1 cellular context compared by ENCODE assay signal in the genomic region with DNA sequence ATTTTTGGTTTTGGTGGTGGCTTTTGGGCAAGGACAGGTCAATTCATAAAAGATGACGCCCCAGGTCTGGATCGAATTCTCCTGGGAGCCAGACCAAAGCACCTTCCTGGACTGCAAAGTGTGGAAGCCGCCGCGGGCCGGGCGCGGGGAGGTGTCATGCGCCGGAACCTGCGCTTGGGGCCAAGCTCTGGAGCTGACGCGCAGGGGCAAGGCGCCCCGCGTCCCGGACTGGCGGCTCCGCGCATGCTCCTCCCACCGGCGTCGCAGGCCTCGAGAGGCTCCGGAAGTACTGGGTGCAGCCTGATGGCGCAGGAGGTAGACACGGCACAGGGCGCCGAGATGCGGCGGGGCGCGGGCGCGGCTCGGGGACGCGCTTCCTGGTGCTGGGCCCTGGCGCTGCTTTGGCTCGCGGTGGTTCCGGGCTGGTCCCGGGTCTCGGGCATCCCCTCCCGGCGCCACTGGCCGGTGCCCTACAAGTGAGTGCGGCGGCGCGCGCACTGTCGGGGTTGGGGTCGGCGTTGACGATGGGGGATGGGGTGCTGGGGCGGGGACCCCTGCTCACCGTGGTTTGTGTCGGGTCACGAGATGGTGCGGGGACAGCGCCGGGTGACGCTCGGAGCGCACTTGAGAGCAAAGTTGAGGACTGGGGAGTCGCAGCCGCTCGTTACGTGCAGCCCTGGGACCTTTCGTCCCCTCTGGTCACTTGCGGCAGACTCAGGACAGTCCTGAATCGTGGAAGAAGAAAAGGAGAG.
A peak's percentile ranks its signal among the peaks of the same experiment; 100 is the strongest.
TF ChIP-seq lines count a peak whose summit lies in the region.

A gene (plus strand): TSS at position 286 of the 752 bp plus-strand sequence. CDS start 18 bp downstream, at position 304.

TF ChIP-seq in HepG2, 621 proteins besides CTCF, POLR2A, EP300 and RAD21 (continued from another document and continues in another):
- TF ChIP-seq, protein P1, sequence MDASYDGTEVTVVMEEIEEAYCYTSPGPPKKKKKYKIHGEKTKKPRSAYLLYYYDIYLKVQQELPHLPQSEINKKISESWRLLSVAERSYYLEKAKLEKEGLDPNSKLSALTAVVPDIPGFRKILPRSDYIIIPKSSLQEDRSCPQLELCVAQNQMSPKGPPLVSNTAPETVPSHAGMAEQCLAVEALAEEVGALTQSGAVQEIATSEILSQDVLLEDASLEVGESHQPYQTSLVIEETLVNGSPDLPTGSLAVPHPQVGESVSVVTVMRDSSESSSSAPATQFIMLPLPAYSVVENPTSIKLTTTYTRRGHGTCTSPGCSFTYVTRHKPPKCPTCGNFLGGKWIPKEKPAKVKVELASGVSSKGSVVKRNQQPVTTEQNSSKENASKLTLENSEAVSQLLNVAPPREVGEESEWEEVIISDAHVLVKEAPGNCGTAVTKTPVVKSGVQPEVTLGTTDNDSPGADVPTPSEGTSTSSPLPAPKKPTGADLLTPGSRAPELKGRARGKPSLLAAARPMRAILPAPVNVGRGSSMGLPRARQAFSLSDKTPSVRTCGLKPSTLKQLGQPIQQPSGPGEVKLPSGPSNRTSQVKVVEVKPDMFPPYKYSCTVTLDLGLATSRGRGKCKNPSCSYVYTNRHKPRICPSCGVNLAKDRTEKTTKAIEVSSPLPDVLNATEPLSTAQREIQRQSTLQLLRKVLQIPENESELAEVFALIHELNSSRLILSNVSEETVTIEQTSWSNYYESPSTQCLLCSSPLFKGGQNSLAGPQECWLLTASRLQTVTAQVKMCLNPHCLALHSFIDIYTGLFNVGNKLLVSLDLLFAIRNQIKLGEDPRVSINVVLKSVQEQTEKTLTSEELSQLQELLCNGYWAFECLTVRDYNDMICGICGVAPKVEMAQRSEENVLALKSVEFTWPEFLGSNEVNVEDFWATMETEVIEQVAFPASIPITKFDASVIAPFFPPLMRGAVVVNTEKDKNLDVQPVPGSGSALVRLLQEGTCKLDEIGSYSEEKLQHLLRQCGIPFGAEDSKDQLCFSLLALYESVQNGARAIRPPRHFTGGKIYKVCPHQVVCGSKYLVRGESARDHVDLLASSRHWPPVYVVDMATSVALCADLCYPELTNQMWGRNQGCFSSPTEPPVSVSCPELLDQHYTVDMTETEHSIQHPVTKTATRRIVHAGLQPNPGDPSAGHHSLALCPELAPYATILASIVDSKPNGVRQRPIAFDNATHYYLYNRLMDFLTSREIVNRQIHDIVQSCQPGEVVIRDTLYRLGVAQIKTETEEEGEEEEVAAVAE (CRISPR knock-in tag; IDR thresholded peaks at IDR 0.05; ENCODE audit: borderline replicate concordance): no peak
- no peak for TF ChIP-seq ATAD3A (CRISPR knock-in tag; IDR thresholded peaks at IDR 0.05)
- TF ChIP-seq, protein P2, sequence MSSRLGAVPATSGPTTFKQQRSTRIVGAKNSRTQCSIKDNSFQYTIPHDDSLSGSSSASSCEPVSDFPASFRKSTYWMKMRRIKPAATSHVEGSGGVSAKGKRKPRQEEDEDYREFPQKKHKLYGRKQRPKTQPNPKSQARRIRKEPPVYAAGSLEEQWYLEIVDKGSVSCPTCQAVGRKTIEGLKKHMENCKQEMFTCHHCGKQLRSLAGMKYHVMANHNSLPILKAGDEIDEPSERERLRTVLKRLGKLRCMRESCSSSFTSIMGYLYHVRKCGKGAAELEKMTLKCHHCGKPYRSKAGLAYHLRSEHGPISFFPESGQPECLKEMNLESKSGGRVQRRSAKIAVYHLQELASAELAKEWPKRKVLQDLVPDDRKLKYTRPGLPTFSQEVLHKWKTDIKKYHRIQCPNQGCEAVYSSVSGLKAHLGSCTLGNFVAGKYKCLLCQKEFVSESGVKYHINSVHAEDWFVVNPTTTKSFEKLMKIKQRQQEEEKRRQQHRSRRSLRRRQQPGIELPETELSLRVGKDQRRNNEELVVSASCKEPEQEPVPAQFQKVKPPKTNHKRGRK (CRISPR knock-in tag; IDR thresholded peaks at IDR 0.05): no peak
- TF ChIP-seq ZNF570 (CRISPR knock-in tag; IDR thresholded peaks at IDR 0.05; ENCODE audit: borderline replicate concordance): no peak
- 0 out of 2 replicates have a peak, but pooled peaks have one; percentile 58 for TF ChIP-seq SATB2 (CRISPR knock-in tag; IDR thresholded peaks at IDR 0.05)
- TF ChIP-seq, protein P3, sequence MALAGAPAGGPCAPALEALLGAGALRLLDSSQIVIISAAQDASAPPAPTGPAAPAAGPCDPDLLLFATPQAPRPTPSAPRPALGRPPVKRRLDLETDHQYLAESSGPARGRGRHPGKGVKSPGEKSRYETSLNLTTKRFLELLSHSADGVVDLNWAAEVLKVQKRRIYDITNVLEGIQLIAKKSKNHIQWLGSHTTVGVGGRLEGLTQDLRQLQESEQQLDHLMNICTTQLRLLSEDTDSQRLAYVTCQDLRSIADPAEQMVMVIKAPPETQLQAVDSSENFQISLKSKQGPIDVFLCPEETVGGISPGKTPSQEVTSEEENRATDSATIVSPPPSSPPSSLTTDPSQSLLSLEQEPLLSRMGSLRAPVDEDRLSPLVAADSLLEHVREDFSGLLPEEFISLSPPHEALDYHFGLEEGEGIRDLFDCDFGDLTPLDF (CRISPR knock-in tag; IDR thresholded peaks at IDR 0.05): peak; percentile 90
- no peak for TF ChIP-seq MIER2 (CRISPR knock-in tag; IDR thresholded peaks at IDR 0.05)
- peak; percentile 65; the same call in 1 of the 2 replicates for TF ChIP-seq ZNF20 (CRISPR knock-in tag; IDR thresholded peaks at IDR 0.05)
- 0 out of 2 replicates have a peak, but pooled peaks have one; percentile 27 for TF ChIP-seq ZNF569 (CRISPR knock-in tag; IDR thresholded peaks at IDR 0.05; ENCODE audit: borderline replicate concordance)
- TF ChIP-seq ZSCAN22 (CRISPR knock-in tag; IDR thresholded peaks at IDR 0.05): peak; percentile 68; the same call in 1 of the 2 replicates
- no peak for TF ChIP-seq ZNF24 (IDR thresholded peaks at IDR 0.05)
- no peak for TF ChIP-seq PAF1 (CRISPR knock-in tag; IDR thresholded peaks at IDR 0.05)
- TF ChIP-seq MAFK (conservative IDR thresholded peaks at IDR 0.05 in 1 of 2, IDR thresholded peaks at IDR 0.05 in 1 of 2; ENCODE audit: low read length in 2 of 2): no peak
- no peak; the same call in 1 of the 2 replicates for TF ChIP-seq ZNF737 (CRISPR knock-in tag; IDR thresholded peaks at IDR 0.05; ENCODE audit: borderline replicate concordance)
- TF ChIP-seq MAFG (CRISPR knock-in tag; IDR thresholded peaks at IDR 0.05): no peak
- TF ChIP-seq ZSCAN20 (CRISPR knock-in tag; IDR thresholded peaks at IDR 0.05; ENCODE audit: borderline replicate concordance): no peak
- TF ChIP-seq, protein P4, sequence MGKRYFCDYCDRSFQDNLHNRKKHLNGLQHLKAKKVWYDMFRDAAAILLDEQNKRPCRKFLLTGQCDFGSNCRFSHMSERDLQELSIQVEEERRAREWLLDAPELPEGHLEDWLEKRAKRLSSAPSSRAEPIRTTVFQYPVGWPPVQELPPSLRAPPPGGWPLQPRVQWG (CRISPR knock-in tag; IDR thresholded peaks at IDR 0.05; ENCODE audit: borderline replicate concordance, low read depth): no peak
- TF ChIP-seq ETV6 (CRISPR knock-in tag; conservative IDR thresholded peaks at IDR 0.05): peak; percentile 72
- TF ChIP-seq, protein P5, sequence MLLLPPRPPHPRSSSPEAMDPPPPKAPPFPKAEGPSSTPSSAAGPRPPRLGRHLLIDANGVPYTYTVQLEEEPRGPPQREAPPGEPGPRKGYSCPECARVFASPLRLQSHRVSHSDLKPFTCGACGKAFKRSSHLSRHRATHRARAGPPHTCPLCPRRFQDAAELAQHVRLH (CRISPR knock-in tag; IDR thresholded peaks at IDR 0.05; ENCODE audit: borderline replicate concordance, low read depth): peak; percentile 93; the same call in 1 of the 2 replicates
- TF ChIP-seq, protein P6, sequence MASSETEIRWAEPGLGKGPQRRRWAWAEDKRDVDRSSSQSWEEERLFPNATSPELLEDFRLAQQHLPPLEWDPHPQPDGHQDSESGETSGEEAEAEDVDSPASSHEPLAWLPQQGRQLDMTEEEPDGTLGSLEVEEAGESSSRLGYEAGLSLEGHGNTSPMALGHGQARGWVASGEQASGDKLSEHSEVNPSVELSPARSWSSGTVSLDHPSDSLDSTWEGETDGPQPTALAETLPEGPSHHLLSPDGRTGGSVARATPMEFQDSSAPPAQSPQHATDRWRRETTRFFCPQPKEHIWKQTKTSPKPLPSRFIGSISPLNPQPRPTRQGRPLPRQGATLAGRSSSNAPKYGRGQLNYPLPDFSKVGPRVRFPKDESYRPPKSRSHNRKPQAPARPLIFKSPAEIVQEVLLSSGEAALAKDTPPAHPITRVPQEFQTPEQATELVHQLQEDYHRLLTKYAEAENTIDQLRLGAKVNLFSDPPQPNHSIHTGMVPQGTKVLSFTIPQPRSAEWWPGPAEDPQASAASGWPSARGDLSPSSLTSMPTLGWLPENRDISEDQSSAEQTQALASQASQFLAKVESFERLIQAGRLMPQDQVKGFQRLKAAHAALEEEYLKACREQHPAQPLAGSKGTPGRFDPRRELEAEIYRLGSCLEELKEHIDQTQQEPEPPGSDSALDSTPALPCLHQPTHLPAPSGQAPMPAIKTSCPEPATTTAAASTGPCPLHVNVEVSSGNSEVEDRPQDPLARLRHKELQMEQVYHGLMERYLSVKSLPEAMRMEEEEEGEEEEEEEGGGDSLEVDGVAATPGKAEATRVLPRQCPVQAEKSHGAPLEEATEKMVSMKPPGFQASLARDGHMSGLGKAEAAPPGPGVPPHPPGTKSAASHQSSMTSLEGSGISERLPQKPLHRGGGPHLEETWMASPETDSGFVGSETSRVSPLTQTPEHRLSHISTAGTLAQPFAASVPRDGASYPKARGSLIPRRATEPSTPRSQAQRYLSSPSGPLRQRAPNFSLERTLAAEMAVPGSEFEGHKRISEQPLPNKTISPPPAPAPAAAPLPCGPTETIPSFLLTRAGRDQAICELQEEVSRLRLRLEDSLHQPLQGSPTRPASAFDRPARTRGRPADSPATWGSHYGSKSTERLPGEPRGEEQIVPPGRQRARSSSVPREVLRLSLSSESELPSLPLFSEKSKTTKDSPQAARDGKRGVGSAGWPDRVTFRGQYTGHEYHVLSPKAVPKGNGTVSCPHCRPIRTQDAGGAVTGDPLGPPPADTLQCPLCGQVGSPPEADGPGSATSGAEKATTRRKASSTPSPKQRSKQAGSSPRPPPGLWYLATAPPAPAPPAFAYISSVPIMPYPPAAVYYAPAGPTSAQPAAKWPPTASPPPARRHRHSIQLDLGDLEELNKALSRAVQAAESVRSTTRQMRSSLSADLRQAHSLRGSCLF (CRISPR knock-in tag; IDR thresholded peaks at IDR 0.05; ENCODE audit: borderline replicate concordance): peak; percentile 71; the same call in 1 of the 2 replicates
- TF ChIP-seq, protein P7, sequence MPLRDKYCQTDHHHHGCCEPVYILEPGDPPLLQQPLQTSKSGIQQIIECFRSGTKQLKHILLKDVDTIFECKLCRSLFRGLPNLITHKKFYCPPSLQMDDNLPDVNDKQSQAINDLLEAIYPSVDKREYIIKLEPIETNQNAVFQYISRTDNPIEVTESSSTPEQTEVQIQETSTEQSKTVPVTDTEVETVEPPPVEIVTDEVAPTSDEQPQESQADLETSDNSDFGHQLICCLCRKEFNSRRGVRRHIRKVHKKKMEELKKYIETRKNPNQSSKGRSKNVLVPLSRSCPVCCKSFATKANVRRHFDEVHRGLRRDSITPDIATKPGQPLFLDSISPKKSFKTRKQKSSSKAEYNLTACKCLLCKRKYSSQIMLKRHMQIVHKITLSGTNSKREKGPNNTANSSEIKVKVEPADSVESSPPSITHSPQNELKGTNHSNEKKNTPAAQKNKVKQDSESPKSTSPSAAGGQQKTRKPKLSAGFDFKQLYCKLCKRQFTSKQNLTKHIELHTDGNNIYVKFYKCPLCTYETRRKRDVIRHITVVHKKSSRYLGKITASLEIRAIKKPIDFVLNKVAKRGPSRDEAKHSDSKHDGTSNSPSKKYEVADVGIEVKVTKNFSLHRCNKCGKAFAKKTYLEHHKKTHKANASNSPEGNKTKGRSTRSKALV (CRISPR knock-in tag; IDR thresholded peaks at IDR 0.05): peak; percentile 95
- no peak for TF ChIP-seq ZNF790 (CRISPR knock-in tag; IDR thresholded peaks at IDR 0.05; ENCODE audit: borderline replicate concordance)
- TF ChIP-seq, protein P8, sequence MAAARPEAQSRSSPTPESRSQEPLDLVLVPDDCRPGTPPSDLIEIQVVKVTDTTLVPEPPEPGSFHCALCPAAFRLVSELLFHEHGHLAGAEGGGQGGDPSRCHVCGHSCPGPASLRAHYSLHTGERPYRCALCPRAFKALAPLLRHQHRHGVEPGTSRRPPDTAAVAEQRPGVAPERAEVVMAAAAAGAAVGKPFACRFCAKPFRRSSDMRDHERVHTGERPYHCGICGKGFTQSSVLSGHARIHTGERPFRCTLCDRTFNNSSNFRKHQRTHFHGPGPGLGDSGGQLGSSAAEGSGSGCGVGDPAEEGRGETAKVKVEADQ (CRISPR knock-in tag; IDR thresholded peaks at IDR 0.05; ENCODE audit: borderline replicate concordance): no peak; the same call in 1 of the 2 replicates
- TF ChIP-seq NCOA1 (CRISPR knock-in tag; IDR thresholded peaks at IDR 0.05): 0 out of 2 replicates have a peak, but pooled peaks have one; percentile 11
- no peak for TF ChIP-seq NFE2 (CRISPR knock-in tag; IDR thresholded peaks at IDR 0.05)
- peak; percentile 82 for TF ChIP-seq ZNF230 (CRISPR knock-in tag; IDR thresholded peaks at IDR 0.05)
- TF ChIP-seq, protein P9, sequence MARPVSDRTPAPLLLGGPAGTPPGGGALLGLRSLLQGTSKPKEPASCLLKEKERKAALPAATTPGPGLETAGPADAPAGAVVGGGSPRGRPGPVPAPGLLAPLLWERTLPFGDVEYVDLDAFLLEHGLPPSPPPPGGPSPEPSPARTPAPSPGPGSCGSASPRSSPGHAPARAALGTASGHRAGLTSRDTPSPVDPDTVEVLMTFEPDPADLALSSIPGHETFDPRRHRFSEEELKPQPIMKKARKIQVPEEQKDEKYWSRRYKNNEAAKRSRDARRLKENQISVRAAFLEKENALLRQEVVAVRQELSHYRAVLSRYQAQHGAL (CRISPR knock-in tag; IDR thresholded peaks at IDR 0.05; ENCODE audit: not compliant biosample characterization): peak; percentile 90
- TF ChIP-seq SMAD9 (CRISPR knock-in tag; IDR thresholded peaks at IDR 0.05): no peak
- TF ChIP-seq ISL2 (CRISPR knock-in tag; IDR thresholded peaks at IDR 0.05): peak; percentile 60
- peak; percentile 28 for TF ChIP-seq STAG1 (CRISPR knock-in tag; IDR thresholded peaks at IDR 0.05)
- TF ChIP-seq GLI4 (CRISPR knock-in tag; IDR thresholded peaks at IDR 0.05; ENCODE audit: borderline replicate concordance): peak; percentile 86; the same call in 1 of the 2 replicates
- TF ChIP-seq, protein P10, sequence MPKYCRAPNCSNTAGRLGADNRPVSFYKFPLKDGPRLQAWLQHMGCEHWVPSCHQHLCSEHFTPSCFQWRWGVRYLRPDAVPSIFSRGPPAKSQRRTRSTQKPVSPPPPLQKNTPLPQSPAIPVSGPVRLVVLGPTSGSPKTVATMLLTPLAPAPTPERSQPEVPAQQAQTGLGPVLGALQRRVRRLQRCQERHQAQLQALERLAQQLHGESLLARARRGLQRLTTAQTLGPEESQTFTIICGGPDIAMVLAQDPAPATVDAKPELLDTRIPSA (CRISPR knock-in tag; IDR thresholded peaks at IDR 0.05; ENCODE audit: borderline replicate concordance): peak; percentile 91; the same call in 1 of the 2 replicates
- TF ChIP-seq REXO4 (CRISPR knock-in tag; IDR thresholded peaks at IDR 0.05; ENCODE audit: borderline replicate concordance): no peak
- TF ChIP-seq ZNF644 (CRISPR knock-in tag; IDR thresholded peaks at IDR 0.05; ENCODE audit: low read depth): 0 out of 2 replicates have a peak, but pooled peaks have one; percentile 7
- TF ChIP-seq, protein P11, sequence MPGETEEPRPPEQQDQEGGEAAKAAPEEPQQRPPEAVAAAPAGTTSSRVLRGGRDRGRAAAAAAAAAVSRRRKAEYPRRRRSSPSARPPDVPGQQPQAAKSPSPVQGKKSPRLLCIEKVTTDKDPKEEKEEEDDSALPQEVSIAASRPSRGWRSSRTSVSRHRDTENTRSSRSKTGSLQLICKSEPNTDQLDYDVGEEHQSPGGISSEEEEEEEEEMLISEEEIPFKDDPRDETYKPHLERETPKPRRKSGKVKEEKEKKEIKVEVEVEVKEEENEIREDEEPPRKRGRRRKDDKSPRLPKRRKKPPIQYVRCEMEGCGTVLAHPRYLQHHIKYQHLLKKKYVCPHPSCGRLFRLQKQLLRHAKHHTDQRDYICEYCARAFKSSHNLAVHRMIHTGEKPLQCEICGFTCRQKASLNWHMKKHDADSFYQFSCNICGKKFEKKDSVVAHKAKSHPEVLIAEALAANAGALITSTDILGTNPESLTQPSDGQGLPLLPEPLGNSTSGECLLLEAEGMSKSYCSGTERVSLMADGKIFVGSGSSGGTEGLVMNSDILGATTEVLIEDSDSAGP (CRISPR knock-in tag; IDR thresholded peaks at IDR 0.05; ENCODE audit: borderline replicate concordance): peak; percentile 84
